In the genomic region with DNA sequence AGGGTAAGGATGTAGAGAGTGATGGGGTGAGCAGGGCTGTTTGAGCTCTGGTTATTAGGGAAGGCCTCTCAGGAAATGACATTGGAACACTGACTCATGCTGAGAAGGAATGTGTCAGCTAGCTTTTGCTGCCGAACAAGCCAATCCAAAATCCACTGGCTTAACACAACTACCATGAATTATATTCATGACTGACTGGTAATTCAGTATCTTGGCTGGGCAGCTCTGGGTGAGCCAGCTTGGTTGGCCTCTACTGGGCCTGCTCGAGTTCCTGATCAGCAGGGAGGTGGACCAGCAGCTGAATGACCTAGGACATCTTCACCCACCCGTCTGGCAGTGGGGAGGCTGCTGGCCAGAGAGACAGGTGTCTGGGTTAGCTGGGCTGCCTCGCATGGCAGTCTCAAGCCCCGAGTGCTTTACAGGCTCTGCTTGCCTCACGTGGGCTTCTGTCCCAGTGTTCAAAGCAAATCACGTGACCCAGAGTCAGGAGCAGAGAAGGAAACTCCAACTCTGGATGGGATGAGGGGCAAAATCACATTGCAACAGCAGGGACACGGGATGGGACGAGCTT, we compare ENCODE assay signal across 13 cellular contexts.
DNase-seq lines count a peak whose midpoint lies in the region; ATAC-seq, FAIRE-seq and TF ChIP-seq lines count a peak whose summit lies in the region.
"Had no signal": no experiment of that assay in that cellular context is flagged by ENCODE, and none has a peak within 500 bp of the region (broad histone marks: within the 10 kb centered on the region; RNA-seq: fewer than 3 reads in every experiment).

No MANE protein-coding gene starts in this region.

- H3K4me2 ChIP-seq in mammary epithelial cell (ENCODE audit: insufficient read depth, low read depth, low read length), result no peak overlapping the region
- H3K4me2 ChIP-seq in keratinocyte (ENCODE audit: control insufficient read depth, extremely low read depth, insufficient read depth, low read depth, low read length), result no peak overlapping the region
- H3K4me2 ChIP-seq: A549 had no signal

- in situ Hi-C loops in mammary epithelial cell (cut with MboI; ENCODE audit: low sequenced_read_pairs in 2 of 2), result no loop called here

- no peak overlapping the region for H2AFZ ChIP-seq in mammary epithelial cell (ENCODE audit: low read depth, low read length)
- no peak overlapping the region for H2AFZ ChIP-seq in keratinocyte (ENCODE audit: control insufficient read depth, low read length)

- no peaks in the 10 kb centered on the region for H3K4me1 ChIP-seq in breast epithelium
- no peaks in the 10 kb centered on the region for H3K4me1 ChIP-seq in mammary epithelial cell (ENCODE audit: insufficient read depth, low read length)
- peaks cover 4% of the 10 kb centered on the region for H3K4me1 ChIP-seq in keratinocyte (ENCODE audit: control insufficient read depth, extremely low read depth, insufficient read depth, low read length)
- H3K4me1 ChIP-seq: A549 had no signal

- H3K27me3 ChIP-seq in breast epithelium (no peaks in the 10 kb centered on the region), mammary epithelial cell (ENCODE audit: insufficient read depth, low read length) (no peaks in the 10 kb centered on the region), keratinocyte (ENCODE audit: control insufficient read depth, extremely low read depth, insufficient read depth, low read length) (no peaks in the 10 kb centered on the region)

- TF ChIP-seq POLR2A in breast epithelium (IDR thresholded peaks at IDR 0.05), result no peak

- CTCF ChIA-PET in MCF 10A (lab: Yijun Ruan, JAX), result no interaction called here
- CTCF ChIA-PET in mammary epithelial cell (lab: Charles Lee; ENCODE audit: low non-redundant PET), result no interaction called here

- intact Hi-C loops in MCF 10A (cut with micrococcal nuclease) (no loop called here), breast epithelium (cut with DNase I; ENCODE audit: low total_unique reads) (no loop called here), mammary epithelial cell (cut with micrococcal nuclease) (no loop called here), left cardiac atrium (cut with DNase I) (no loop called here)

- H3K27me3 Mint-ChIP-seq in MCF 10A (ENCODE audit: insufficient read depth, unreplicated experiment), result no peaks in the 10 kb centered on the region
- H3K27me3 Mint-ChIP-seq: activated B cell treated with CpG ODN at 0.5 μM for 24 hours had no signal

- H3K4me3 ChIP-seq in breast epithelium (no peak overlapping the region), mammary epithelial cell (replicated peaks in 1 of 3; ENCODE audit: insufficient read depth in 1 of 3, low read depth in 2 of 3, low read length in 3 of 3) (no peak overlapping the region), keratinocyte (ENCODE audit: control insufficient read depth in 2 of 3, extremely low read depth in 1 of 3, insufficient read depth in 2 of 3, low read depth in 1 of 3, low read length in 3 of 3) (no peak overlapping the region)
- H3K4me3 ChIP-seq: A549, skin epidermis had no signal

- H3K36me3 ChIP-seq in breast epithelium (no peaks in the 10 kb centered on the region), mammary epithelial cell (ENCODE audit: insufficient read depth, low read length) (no peaks in the 10 kb centered on the region), keratinocyte (ENCODE audit: control insufficient read depth in 2 of 2, extremely low read depth in 1 of 2, insufficient read depth in 2 of 2, low read length in 2 of 2) (peaks cover 2 to 3% of the 10 kb centered on the region in 2 experiments)

- 84% methylated on average over 8 of the region's 9 CpGs for WGBS in mammary epithelial cell (ENCODE audit: low coverage, missing lambda C conversion rate)

- no TSS peak for BruUV-seq in MCF 10A (replicated peaks; lab: Mats Ljungman, UMichigan)
- no TSS peak for BruUV-seq in mammary epithelial cell (replicated peaks; lab: Mats Ljungman, UMichigan)

- dilution Hi-C loops in mammary epithelial cell (cut with HindIII; ENCODE audit: low sequenced_read_pairs), result no loop called here
- dilution Hi-C loops in keratinocyte (cut with MboI; ENCODE audit: extremely low pct_ligation_motif_present, low sequenced_read_pairs), result no loop called here

- no peaks in the 10 kb centered on the region for H3K9me3 Mint-ChIP-seq in MCF 10A (ENCODE audit: unreplicated experiment)
- H3K9me3 Mint-ChIP-seq: activated T-cell treated with anti-CD3 and anti-CD28 coated beads, Interleukin-2, amount 50 U/mL, for 4 hours had no signal

- H3K27ac ChIP-seq in breast epithelium, result no peak overlapping the region
- no peak overlapping the region for H3K27ac ChIP-seq in mammary epithelial cell (ENCODE audit: insufficient read depth, low read depth, low read length)
- no peak overlapping the region for H3K27ac ChIP-seq in keratinocyte (ENCODE audit: control insufficient read depth, insufficient read depth, low read length)
- H3K27ac ChIP-seq: A549 had no signal

- H3K79me2 ChIP-seq in mammary epithelial cell (ENCODE audit: insufficient read depth, low read length) (no peaks in the 10 kb centered on the region), keratinocyte (ENCODE audit: control insufficient read depth, insufficient read depth, low read length) (no peaks in the 10 kb centered on the region)

- ATAC-seq in HG02610 (IDR thresholded peaks at IDR 0.05; ENCODE audit: unreplicated experiment) (no peak), left cardiac atrium (no peak)
- ATAC-seq: A549; activated T-cell treated with anti-CD3 and anti-CD28 coated beads, Interleukin-2, amount 50 U/mL, for 4 hours had no signal

- H3K9me3 ChIP-seq in breast epithelium, result peaks cover 0 to 7% of the 10 kb centered on the region in 2 donors
- H3K9me3 ChIP-seq in mammary epithelial cell (replicated peaks; ENCODE audit: insufficient read depth, low read length), result no peaks in the 10 kb centered on the region
- H3K9me3 ChIP-seq in keratinocyte (ENCODE audit: control insufficient read depth, low read depth, low read length), result no peaks in the 10 kb centered on the region

- POLR2A ChIA-PET in MCF 10A (lab: Yijun Ruan, JAX), result no interaction called here

- peak; percentile 83 for FAIRE-seq in keratinocyte (lab: Jason Lieb, UNC)
- FAIRE-seq: A549 had no signal

- no peak overlapping the region for H3K4me3 Mint-ChIP-seq in MCF 10A (ENCODE audit: unreplicated experiment)
- H3K4me3 Mint-ChIP-seq: activated B cell treated with CpG ODN at 0.5 μM for 24 hours; activated T-cell treated with anti-CD3 and anti-CD28 coated beads, Interleukin-2, amount 50 U/mL, for 4 hours had no signal

- H3K9ac ChIP-seq in mammary epithelial cell (ENCODE audit: insufficient read depth, low read length) (no peak overlapping the region), keratinocyte (ENCODE audit: control insufficient read depth, extremely low read depth, insufficient read depth, low read length) (no peak overlapping the region)

- H3K9me1 ChIP-seq in keratinocyte (ENCODE audit: control insufficient read depth, extremely low read depth, insufficient read depth, low read length), result no peaks in the 10 kb centered on the region

- no peak overlapping the region for H3K27ac Mint-ChIP-seq in MCF 10A (ENCODE audit: low read depth, unreplicated experiment)
- H3K27ac Mint-ChIP-seq: activated B cell treated with CpG ODN at 0.5 μM for 24 hours had no signal

- TF ChIP-seq CTCF in MCF 10A (IDR thresholded peaks at IDR 0.05; ENCODE audit: unreplicated experiment), result no peak
- no peak for TF ChIP-seq CTCF in breast epithelium (IDR thresholded peaks at IDR 0.05)
- no peak for TF ChIP-seq CTCF in mammary epithelial cell (conservative IDR thresholded peaks at IDR 0.05 in 1 of 2, IDR thresholded peaks at IDR 0.05 in 1 of 2; ENCODE audit: extremely low read depth in 1 of 2, insufficient read depth in 1 of 2, low read depth in 1 of 2, low read length in 2 of 2)
- no peak for TF ChIP-seq CTCF in keratinocyte (optimal IDR thresholded peaks at IDR 0.05 in 1 of 3, IDR thresholded peaks at IDR 0.05 in 1 of 3, conservative IDR thresholded peaks at IDR 0.05 in 1 of 3; ENCODE audit: extremely low read depth in 1 of 3, insufficient read depth in 2 of 3, low read length in 3 of 3)

- peaks cover 15% of the 10 kb centered on the region for H3K36me3 Mint-ChIP-seq in MCF 10A (ENCODE audit: insufficient read depth, unreplicated experiment)

- H4K20me1 ChIP-seq in mammary epithelial cell (ENCODE audit: insufficient read depth, low read length), result no peaks in the 10 kb centered on the region
- H4K20me1 ChIP-seq in keratinocyte (ENCODE audit: control insufficient read depth, extremely low read depth, insufficient read depth, low read length), result no peaks in the 10 kb centered on the region

- no peaks in the 10 kb centered on the region for H3K4me1 Mint-ChIP-seq in MCF 10A (ENCODE audit: insufficient read depth, unreplicated experiment)

- DNase-seq in MCF 10A (ENCODE audit: unreplicated experiment) (peak; percentile 2), breast epithelium (ENCODE audit: low spot score in 2 of 2) (no peak), mammary epithelial cell (peak; percentile 36), keratinocyte (ENCODE audit: low read depth, low spot score) (no peak), left cardiac atrium (no peak), SK-N-DZ (ENCODE audit: low spot score) (no peak)
- DNase-seq in activated T-cell treated with anti-CD3 and anti-CD28 coated beads, Interleukin-2, amount 50 U/mL, for 48 hours, result no peak
- DNase-seq: activated B cell treated with CpG ODN at 0.5 μM for 24 hours; activated T-cell treated with anti-CD3 and anti-CD28 coated beads, Interleukin-2, amount 50 U/mL, for 4 hours; cerebellar nuclear complex had no signal

Comparison
In these comparisons a context has a peak if more than half of its experiments do, and no peak if none do; other contexts are left out.
1. DNase-seq: peak in MCF 10A (single experiment) and mammary epithelial cell (single experiment); none in breast epithelium (0 of 2), keratinocyte (single experiment), activated T-cell treated with anti-CD3 and anti-CD28 coated beads, Interleukin-2, amount 50 U/mL, for 48 hours (0 of 2), left cardiac atrium (single experiment) and SK-N-DZ (single experiment).